In genomic region chr3:45425237-45425933, GRCh38 we compare ENCODE assay signal across 1 cellular context.
TF ChIP-seq lines count a peak whose summit lies in the region.

No MANE protein-coding gene starts in this region.

TF ChIP-seq in endothelial cell of umbilical vein, 7 proteins besides CTCF, POLR2A, EP300 and RAD21:
- TF ChIP-seq EZH2 (IDR thresholded peaks at IDR 0.05; ENCODE audit: borderline replicate concordance, low read depth, low read length, severe bottlenecking) (no peak), FOS (IDR thresholded peaks at IDR 0.05; ENCODE audit: borderline replicate concordance, insufficient read depth, low read length) (no peak), MAX (IDR thresholded peaks at IDR 0.05; ENCODE audit: insufficient read depth, insufficient read length) (no peak), POLR2AphosphoS5 (IDR thresholded peaks at IDR 0.05; ENCODE audit: insufficient read depth, low read depth, low read length) (no peak), GATA2 (IDR thresholded peaks at IDR 0.05; ENCODE audit: insufficient read depth, insufficient read length, low read depth, low read length) (peak; percentile 51), JUN (IDR thresholded peaks at IDR 0.05; ENCODE audit: borderline replicate concordance, insufficient read depth, insufficient read length, low read depth) (no peak)
